ENCODE assay signal across 27 cellular contexts in genomic region chr6:55569638-55570037, GRCh38. TPM values are rescaled to one million over a fixed set of nuclear protein-coding genes. Genes with fewer than 3 reads are reported as not detected.
"Had no signal": no experiment of that assay in that cellular context is flagged by ENCODE, and none has a peak within 500 bp of the region (broad histone marks: within the 10 kb centered on the region; RNA-seq: fewer than 3 reads in every experiment).

No MANE protein-coding gene starts in this region.

- ATAC-seq: activated CD8-positive, alpha-beta memory T cell treated with anti-CD3 and anti-CD28 coated beads, Interleukin-2, amount 10 ng/mL, durations not matched to agents 7 days and 5 days; activated CD8-positive, alpha-beta T cell treated with anti-CD3 and anti-CD28 coated beads, Interleukin-2, amount 10 ng/mL, durations not matched to agents 7 days and 5 days; activated T-cell treated with anti-CD3 and anti-CD28 coated beads, Interleukin-2, amount 50 U/mL, for 72 hours; naive thymus-derived CD8-positive, alpha-beta T cell; SK-N-SH treated with all-trans-retinoic acid at 6 μM for 48 hours; stimulated activated memory B cell treated with anti-CD40 and anti-IgM and Interleukin-4, amounts not matched to agents 10 μg/mL and 1 μg/mL and 100 μg/mL, for 72 hours; T-helper 17 cell; upper lobe of right lung had no signal

- H3K4me1 Mint-ChIP-seq: activated CD8-positive, alpha-beta memory T cell treated with anti-CD3 and anti-CD28 coated beads, Interleukin-2, amount 10 ng/mL, durations not matched to agents 7 days and 5 days; immature natural killer cell; naive thymus-derived CD8-positive, alpha-beta T cell; neural crest cell; stimulated activated memory B cell treated with anti-CD40 and anti-IgM and Interleukin-4, amounts not matched to agents 10 μg/mL and 1 μg/mL and 100 μg/mL, for 72 hours; T-helper 17 cell had no signal

- H3K36me3 Mint-ChIP-seq: activated CD8-positive, alpha-beta memory T cell treated with anti-CD3 and anti-CD28 coated beads, Interleukin-2, amount 10 ng/mL, durations not matched to agents 7 days and 5 days; activated naive CD8-positive, alpha-beta T cell; immature natural killer cell; stimulated activated memory B cell treated with anti-CD40 and anti-IgM and Interleukin-4, amounts not matched to agents 10 μg/mL and 1 μg/mL and 100 μg/mL, for 72 hours had no signal

- H3K36me3 ChIP-seq: lower lobe of right lung, right lobe of liver, suprapubic skin, tibial artery, upper lobe of right lung had no signal

- H3K9me3 ChIP-seq: body of pancreas, suprapubic skin, upper lobe of right lung had no signal

- H3K27ac Mint-ChIP-seq: activated CD8-positive, alpha-beta memory T cell treated with anti-CD3 and anti-CD28 coated beads, Interleukin-2, amount 10 ng/mL, durations not matched to agents 7 days and 5 days; activated CD8-positive, alpha-beta T cell treated with anti-CD3 and anti-CD28 coated beads, Interleukin-2, amount 10 ng/mL, durations not matched to agents 7 days and 5 days; activated naive CD8-positive, alpha-beta T cell; activated T-cell treated with anti-CD3 and anti-CD28 coated beads, Interleukin-2, amount 50 U/mL, for 72 hours; immature natural killer cell; naive thymus-derived CD8-positive, alpha-beta T cell; stimulated activated memory B cell treated with anti-CD40 and anti-IgM and Interleukin-4, amounts not matched to agents 10 μg/mL and 1 μg/mL and 100 μg/mL, for 72 hours; T-helper 17 cell had no signal

- H3K27me3 Mint-ChIP-seq: activated CD8-positive, alpha-beta memory T cell treated with anti-CD3 and anti-CD28 coated beads, Interleukin-2, amount 10 ng/mL, durations not matched to agents 7 days and 5 days; activated naive CD8-positive, alpha-beta T cell; naive thymus-derived CD8-positive, alpha-beta T cell; stimulated activated memory B cell treated with anti-CD40 and anti-IgM and Interleukin-4, amounts not matched to agents 10 μg/mL and 1 μg/mL and 100 μg/mL, for 72 hours; T-helper 17 cell had no signal

- H3K4me3 Mint-ChIP-seq: activated CD8-positive, alpha-beta memory T cell treated with anti-CD3 and anti-CD28 coated beads, Interleukin-2, amount 10 ng/mL, durations not matched to agents 7 days and 5 days; activated CD8-positive, alpha-beta T cell treated with anti-CD3 and anti-CD28 coated beads, Interleukin-2, amount 10 ng/mL, durations not matched to agents 7 days and 5 days; activated naive CD8-positive, alpha-beta T cell; activated T-cell treated with anti-CD3 and anti-CD28 coated beads, Interleukin-2, amount 50 U/mL, for 72 hours; immature natural killer cell; naive thymus-derived CD8-positive, alpha-beta T cell; neural crest cell; stimulated activated memory B cell treated with anti-CD40 and anti-IgM and Interleukin-4, amounts not matched to agents 10 μg/mL and 1 μg/mL and 100 μg/mL, for 72 hours; T-helper 17 cell had no signal

- H3K4me3 ChIP-seq: body of pancreas, lower lobe of right lung, right lobe of liver, suprapubic skin, tibial artery, upper lobe of right lung had no signal

- H3K4me1 ChIP-seq: body of pancreas, lower lobe of right lung, parathyroid adenoma, right lobe of liver, tibial artery, upper lobe of right lung had no signal

- DNase-seq: activated CD4-positive, CD25-positive, alpha-beta regulatory T cell treated with anti-CD3 and anti-CD28 coated beads, Interleukin-2, amount 50 U/mL, for 72 hours; activated CD8-positive, alpha-beta memory T cell treated with anti-CD3 and anti-CD28 coated beads, Interleukin-2, amount 10 ng/mL, durations not matched to agents 7 days and 5 days; activated CD8-positive, alpha-beta T cell treated with anti-CD3 and anti-CD28 coated beads, Interleukin-2, amount 10 ng/mL, durations not matched to agents 7 days and 5 days; activated naive CD4-positive, alpha-beta T cell; activated T-cell treated with anti-CD3 and anti-CD28 coated beads for 4 hours; activated T-cell treated with anti-CD3 and anti-CD28 coated beads, Interleukin-2, amount 50 U/mL, for 72 hours; body of pancreas; foreskin fibroblast; immature natural killer cell; kidney; lower lobe of right lung; mesenchymal stem cell; naive thymus-derived CD8-positive, alpha-beta T cell; occipital lobe; right lobe of liver; small intestine; stimulated activated CD4-positive, alpha-beta T cell treated with anti-CD3 and anti-CD28 coated beads, Interleukin-4, amount 100 ng/mL, for 24 hours; T-helper 17 cell; tibial artery; upper lobe of right lung had no signal

- H3K27me3 ChIP-seq: body of pancreas, right lobe of liver, suprapubic skin, tibial artery, upper lobe of right lung had no signal

- H3K27ac ChIP-seq: body of pancreas, lower lobe of right lung, parathyroid adenoma, right lobe of liver, tibial artery, upper lobe of right lung had no signal

RNA-seq across cellular contexts. Expression of gene HMGCLL1, which starts 9.4 kb away (rescaled TPM):
- total RNA-seq: activated CD8-positive, alpha-beta memory T cell treated with anti-CD3 and anti-CD28 coated beads, Interleukin-2, amount 10 ng/mL, durations not matched to agents 7 days and 5 days; activated CD8-positive, alpha-beta T cell treated with anti-CD3 and anti-CD28 coated beads, Interleukin-2, amount 10 ng/mL, durations not matched to agents 7 days and 5 days; activated T-cell treated with anti-CD3 and anti-CD28 coated beads, Interleukin-2, amount 50 U/mL, for 72 hours; endothelial cell of umbilical vein; naive thymus-derived CD8-positive, alpha-beta T cell; T-helper 17 cell had no signal
- polyA plus RNA-seq: endothelial cell of umbilical vein; immature natural killer cell; naive thymus-derived CD8-positive, alpha-beta T cell had no signal
